9 cellular contexts compared by ENCODE assay signal in the genomic region with DNA sequence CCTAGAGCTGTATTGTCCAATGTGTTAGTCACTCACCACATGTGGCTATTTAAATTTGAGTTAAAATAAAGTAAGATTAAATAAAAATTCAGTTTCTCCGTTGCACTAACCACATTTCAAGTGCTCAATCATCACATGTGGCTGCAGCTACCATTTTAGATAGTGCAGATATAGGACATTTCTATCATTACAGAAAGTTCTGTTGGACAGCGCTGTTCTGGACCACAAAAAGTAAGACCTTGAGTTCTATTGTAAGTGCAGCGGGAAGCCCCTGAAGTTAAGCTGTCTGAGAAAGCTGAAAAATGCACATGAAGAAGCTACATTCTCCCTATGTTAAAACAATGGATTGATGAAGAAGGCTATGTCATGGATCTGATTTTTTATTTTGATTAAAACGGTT. TPM values are rescaled to one million over a fixed set of nuclear protein-coding genes. Genes with fewer than 3 reads are reported as not detected.
DNase-seq lines count a peak whose midpoint lies in the region; ATAC-seq, FAIRE-seq and TF ChIP-seq lines count a peak whose summit lies in the region.
"Had no signal": no experiment of that assay in that cellular context is flagged by ENCODE, and none has a peak within 500 bp of the region (broad histone marks: within the 10 kb centered on the region; RNA-seq: fewer than 3 reads in every experiment).

No MANE protein-coding gene starts in this region.

- H3K27ac Mint-ChIP-seq in brain = peak overlapping the region in 3 of 5 experiments; percentile 92 to 95 (median 93)

- no peaks in the 10 kb centered on the region for H3K9me3 Mint-ChIP-seq in brain

- H3K9me3 ChIP-seq in A549 (no peaks in the 10 kb centered on the region), HUES64 (ENCODE audit: insufficient read depth, low read depth, low read length) (no peaks in the 10 kb centered on the region), mesodermal cell (ENCODE audit: control insufficient read depth, low read length) (no peaks in the 10 kb centered on the region)

- no peak for TF ChIP-seq EP300 in A549 (IDR thresholded peaks at IDR 0.05)

- peaks cover 15% of the 10 kb centered on the region for H3K27me3 Mint-ChIP-seq in brain

- no peaks in the 10 kb centered on the region for H3K27me3 ChIP-seq in HUES64 (ENCODE audit: insufficient read depth, low read length)

- no peak for TF ChIP-seq RAD21 in A549 (conservative IDR thresholded peaks at IDR 0.05 in 1 of 2, IDR thresholded peaks at IDR 0.05 in 1 of 2)

- H3K36me3 ChIP-seq in HUES64 (ENCODE audit: insufficient read depth, low read length) (peaks cover 36% of the 10 kb centered on the region), mesodermal cell (ENCODE audit: control insufficient read depth, insufficient read depth, low read length) (peaks cover 49% of the 10 kb centered on the region)

- H3K4me1 ChIP-seq in A549 (peaks cover 19% of the 10 kb centered on the region; the same call in 2 of the 3 replicates), HUES64 (ENCODE audit: insufficient read depth, low read length) (peaks cover 5% of the 10 kb centered on the region; the same call in 1 of the 2 replicates), mesodermal cell (ENCODE audit: control insufficient read depth, insufficient read depth, low read length, poor library complexity, severe bottlenecking) (peaks cover 9% of the 10 kb centered on the region)

- no peak for TF ChIP-seq CTCF in A549 (IDR thresholded peaks at IDR 0.05)
- no peak for TF ChIP-seq CTCF in brain (conservative IDR thresholded peaks at IDR 0.05)

- peak overlapping the region; percentile 91 to 98 (median 95) for H3K4me3 Mint-ChIP-seq in brain

- CTCF ChIA-PET in A549 (lab: Yijun Ruan, JAX) = no interaction called here

- no peak for ATAC-seq in A549
- ATAC-seq in GM18909 (IDR thresholded peaks at IDR 0.05; ENCODE audit: poor library complexity, unreplicated experiment) = no peak
- no peak for ATAC-seq in GM18511 (IDR thresholded peaks at IDR 0.05; ENCODE audit: unreplicated experiment)

- H3K4me3 ChIP-seq in A549 (peak overlapping the region; percentile 66), HUES64 (ENCODE audit: low read length) (peak overlapping the region; percentile 80), mesodermal cell (ENCODE audit: extremely low read depth, insufficient read depth, low read length, poor library complexity, severe bottlenecking) (peak overlapping the region; percentile 86)

- peak overlapping the region; percentile 82 for H3K4me2 ChIP-seq in A549

- H3K36me3 Mint-ChIP-seq in brain = peaks cover 28% of the 10 kb centered on the region

- H3K4me1 Mint-ChIP-seq in brain = peaks cover 72% of the 10 kb centered on the region

- H3K27ac ChIP-seq in A549 = peak overlapping the region; percentile 88 to 90; a peak in 4 of 6 replicates
- H3K27ac ChIP-seq in HUES64 (ENCODE audit: low read depth, low read length) = no peak overlapping the region
- no peak overlapping the region for H3K27ac ChIP-seq in mesodermal cell (ENCODE audit: low read depth, low read length, severe bottlenecking)

- POLR2A ChIA-PET in A549 (lab: Yijun Ruan, JAX) = no interaction called here

- FAIRE-seq in A549 (lab: Jason Lieb, UNC) = no peak
- FAIRE-seq: G401.6 had no signal

- WGBS in A549 (ENCODE audit: missing lambda C conversion rate) = 55% methylated on average over 4 of the region's 4 CpGs
- 70% methylated on average over 4 of the region's 4 CpGs for WGBS in HUES64
- 87 to 89% methylated on average over 1 to 2 of the region's 4 CpGs for WGBS in mesodermal cell (ENCODE audit: insufficient coverage in 2 of 2), 2 experiments

- H3K9ac ChIP-seq in HUES64 (ENCODE audit: low read depth, low read length) = peak overlapping the region; percentile 93

- DNase-seq in A549 (ENCODE audit: low read depth in 1 of 2, low spot score in 1 of 2) (no peak), GM19238 (ENCODE audit: insufficient read length, low spot score) (no peak), NCI-H1048 (lab: John Stamatoyannopoulos, UW) (no peak)

- TF ChIP-seq POLR2A in A549 (IDR thresholded peaks at IDR 0.05; ENCODE audit: low read length) = no peak

TF ChIP-seq in A549, 52 proteins besides CTCF, POLR2A, EP300 and RAD21:
- TF ChIP-seq RCOR1 (IDR thresholded peaks at IDR 0.05; ENCODE audit: low read depth, low read length) (no peak), CBX2 (IDR thresholded peaks at IDR 0.05; ENCODE audit: borderline replicate concordance, low read depth) (no peak), CHD2 (IDR thresholded peaks at IDR 0.05; ENCODE audit: low read length, partially characterized antibody) (no peak)
- TF ChIP-seq, protein P1, sequence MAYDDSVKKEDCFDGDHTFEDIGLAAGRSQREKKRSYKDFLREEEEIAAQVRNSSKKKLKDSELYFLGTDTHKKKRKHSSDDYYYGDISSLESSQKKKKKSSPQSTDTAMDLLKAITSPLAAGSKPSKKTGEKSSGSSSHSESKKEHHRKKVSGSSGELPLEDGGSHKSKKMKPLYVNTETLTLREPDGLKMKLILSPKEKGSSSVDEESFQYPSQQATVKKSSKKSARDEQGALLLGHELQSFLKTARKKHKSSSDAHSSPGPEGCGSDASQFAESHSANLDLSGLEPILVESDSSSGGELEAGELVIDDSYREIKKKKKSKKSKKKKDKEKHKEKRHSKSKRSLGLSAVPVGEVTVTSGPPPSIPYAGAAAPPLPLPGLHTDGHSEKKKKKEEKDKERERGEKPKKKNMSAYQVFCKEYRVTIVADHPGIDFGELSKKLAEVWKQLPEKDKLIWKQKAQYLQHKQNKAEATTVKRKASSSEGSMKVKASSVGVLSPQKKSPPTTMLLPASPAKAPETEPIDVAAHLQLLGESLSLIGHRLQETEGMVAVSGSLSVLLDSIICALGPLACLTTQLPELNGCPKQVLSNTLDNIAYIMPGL (CRISPR knock-in tag; IDR thresholded peaks at IDR 0.05; ENCODE audit: borderline replicate concordance) = no peak
TF ChIP-seq in A549: peak in this region for 0.

RNA-seq across cellular contexts. Expression of a gene that starts 1.1 kb away (rescaled TPM):
- polyA plus RNA-seq in A549 (2011; rRNA removed) (48.3 and 50.1 TPM in 2 replicates), A549 (2017; fragmentation: RNase III; extraction: RNeasy Plus Mini Kit Qiagen cat#74134 plus additional on column Dnase treatment) (25.5 to 30.5 TPM (median 27.8 TPM) in 3 replicates), brain (ENCODE audit: insufficient read depth, low read depth, low replicate concordance) (29.6 TPM)
- polyA plus RNA-seq in A549 (2012; cell fraction: cytosol; rRNA removed) = 13.4 TPM in 2 replicates
- polyA plus RNA-seq in A549 (2012; cell fraction: nucleus; rRNA removed) = 7.0 and 8.4 TPM in 2 replicates
- 11.4 and 14.9 TPM in 2 replicates for polyA minus RNA-seq in A549 (2011; rRNA and poly(A)+ RNA removed)
- polyA plus RNA-seq in HUES64 (2013, experiment 1 of 2) = 56.6 TPM
- polyA plus RNA-seq in HUES64 (2013, experiment 2 of 2) = 59.2 TPM
- 40.5 TPM for polyA plus RNA-seq in mesodermal cell (2013, experiment 1 of 2)
- polyA plus RNA-seq in mesodermal cell (2013, experiment 2 of 2) = 46.5 TPM

RNA-seq across cellular contexts. Expression of a gene that starts 1.2 kb away (rescaled TPM):
- polyA plus RNA-seq in A549 (2011; rRNA removed) = 11.3 and 14.6 TPM in 2 replicates
- polyA plus RNA-seq in A549 (2012; cell fraction: cytosol; rRNA removed) = 3.9 and 4.7 TPM in 2 replicates
- polyA plus RNA-seq in A549 (2012; cell fraction: nucleus; rRNA removed) = 2.2 and 2.9 TPM in 2 replicates
- 23.7 to 25.3 TPM (median 25.2 TPM) in 3 replicates for polyA plus RNA-seq in A549 (2017; fragmentation: RNase III; extraction: RNeasy Plus Mini Kit Qiagen cat#74134 plus additional on column Dnase treatment)
- polyA minus RNA-seq in A549 (2011; rRNA and poly(A)+ RNA removed) = 5.1 and 5.6 TPM in 2 replicates
- polyA plus RNA-seq in HUES64 (2013, experiment 1 of 2) = 35.6 TPM
- 38.7 TPM for polyA plus RNA-seq in HUES64 (2013, experiment 2 of 2)
- 41.9 TPM for polyA plus RNA-seq in brain (ENCODE audit: insufficient read depth, low read depth, low replicate concordance)
- polyA plus RNA-seq in mesodermal cell (2013, experiment 1 of 2) = 52.5 TPM
- polyA plus RNA-seq in mesodermal cell (2013, experiment 2 of 2) = 59.1 TPM

Comparison
In these comparisons a context has a peak if more than half of its experiments do, and no peak if none do; other contexts are left out.
1. H3K27ac ChIP-seq: peak in A549 (2 of 2); none in HUES64 (single experiment) and mesodermal cell (single experiment).
2. Peak in every context shown above with its lines, with median percentiles within 50 percentile points of each other: H3K4me3 ChIP-seq.